ENCODE assay signal across 26 cellular contexts in genomic region chr11:37107415-37107814, GRCh38.
DNase-seq lines count a peak whose midpoint lies in the region; TF ChIP-seq lines count a peak whose summit lies in the region.
"Had no signal": no experiment of that assay in that cellular context is flagged by ENCODE, and none has a peak within 500 bp of the region (broad histone marks: within the 10 kb centered on the region; RNA-seq: fewer than 3 reads in every experiment).

No MANE protein-coding gene starts in this region.

- H3K79me2 ChIP-seq in DOHH2 (ENCODE audit: control insufficient read depth, low read length) = no peaks in the 10 kb centered on the region
- no peaks in the 10 kb centered on the region for H3K79me2 ChIP-seq in Loucy (ENCODE audit: insufficient read depth, low read length)
- H3K79me2 ChIP-seq: hepatocyte had no signal

- H3K27me3 ChIP-seq in DOHH2 (ENCODE audit: control insufficient read depth, low read length) (no peaks in the 10 kb centered on the region), Loucy (ENCODE audit: insufficient read depth, low read length, poor library complexity, severe bottlenecking) (no peaks in the 10 kb centered on the region)
- H3K27me3 ChIP-seq: adrenal gland, brain microvascular endothelial cell, colonic mucosa, hepatocyte, neutrophil had no signal

- peaks cover 2% of the 10 kb centered on the region for H3K9me3 Mint-ChIP-seq in nephron
- H3K9me3 Mint-ChIP-seq: activated B cell treated with CpG ODN at 0.5 μM for 24 hours had no signal

- no peaks in the 10 kb centered on the region for H3K36me3 Mint-ChIP-seq in nephron (ENCODE audit: low read depth)
- H3K36me3 Mint-ChIP-seq: CD4-positive, CD25-positive, alpha-beta regulatory T cell; memory B cell had no signal

- H3K27ac ChIP-seq in DOHH2 (ENCODE audit: low read depth, low read length) = no peak overlapping the region
- H3K27ac ChIP-seq: adrenal gland, brain microvascular endothelial cell, colonic mucosa, hepatocyte, neutrophil, psoas muscle had no signal

- no peaks in the 10 kb centered on the region for H3K4me1 ChIP-seq in DOHH2 (ENCODE audit: control insufficient read depth, low read length)
- H3K4me1 ChIP-seq in Loucy (ENCODE audit: insufficient read depth, low read length, poor library complexity, severe bottlenecking) = no peaks in the 10 kb centered on the region
- H3K4me1 ChIP-seq: adrenal gland, colonic mucosa, psoas muscle had no signal

- no peaks in the 10 kb centered on the region for H3K9me3 ChIP-seq in DOHH2 (ENCODE audit: control insufficient read depth, insufficient read depth, low read length)
- H3K9me3 ChIP-seq in Loucy (ENCODE audit: insufficient read depth, low read depth, low read length) = no peaks in the 10 kb centered on the region
- H3K9me3 ChIP-seq: adrenal gland, colonic mucosa, neutrophil, psoas muscle had no signal

- H3K4me1 Mint-ChIP-seq in nephron = peaks cover 48% of the 10 kb centered on the region
- H3K4me1 Mint-ChIP-seq: activated B cell treated with CpG ODN at 0.5 μM for 24 hours; CD4-positive, CD25-positive, alpha-beta regulatory T cell; memory B cell had no signal

- H3K36me3 ChIP-seq in DOHH2 (ENCODE audit: control insufficient read depth, low read length) (no peaks in the 10 kb centered on the region), Loucy (ENCODE audit: insufficient read depth, low read length) (no peaks in the 10 kb centered on the region)
- H3K36me3 ChIP-seq: adrenal gland, brain microvascular endothelial cell, colonic mucosa, neutrophil had no signal

- no peaks in the 10 kb centered on the region for H3F3A ChIP-seq in DOHH2 (ENCODE audit: control insufficient read depth, insufficient read depth)
- no peaks in the 10 kb centered on the region for H3F3A ChIP-seq in Loucy (ENCODE audit: low read depth)

- H3K4me3 Mint-ChIP-seq in nephron = no peak overlapping the region
- H3K4me3 Mint-ChIP-seq: activated B cell treated with CpG ODN at 0.5 μM for 24 hours; CD4-positive, CD25-positive, alpha-beta regulatory T cell; effector memory CD8-positive, alpha-beta T cell; memory B cell had no signal

- no peak overlapping the region for H3K4me2 ChIP-seq in DOHH2 (ENCODE audit: low read length)
- no peak overlapping the region for H3K4me2 ChIP-seq in Loucy (ENCODE audit: low read depth, low read length, poor library complexity, severe bottlenecking)
- H3K4me2 ChIP-seq: hepatocyte had no signal

- TF ChIP-seq CTCF in DOHH2 (IDR thresholded peaks at IDR 0.05; ENCODE audit: low read depth, low read length, poor library complexity, severe bottlenecking) (peak; percentile 20), Loucy (conservative IDR thresholded peaks at IDR 0.05; ENCODE audit: low read length) (peak; percentile 36), nephron (IDR thresholded peaks at IDR 0.05; ENCODE audit: unreplicated experiment in 3 of 3) (peak in 2 of 3 experiments; percentile 22 to 41)

- no peaks in the 10 kb centered on the region for H3K27me3 Mint-ChIP-seq in nephron (ENCODE audit: low read depth)
- H3K27me3 Mint-ChIP-seq: activated B cell treated with CpG ODN at 0.5 μM for 24 hours; CD4-positive, CD25-positive, alpha-beta regulatory T cell; effector memory CD8-positive, alpha-beta T cell; memory B cell had no signal

- no peaks in the 10 kb centered on the region for H3K9me2 ChIP-seq in DOHH2 (replicated peaks; ENCODE audit: control insufficient read depth, low read length)
- H3K9me2 ChIP-seq in Loucy (replicated peaks; ENCODE audit: low read depth, low read length) = no peaks in the 10 kb centered on the region

- H3K4me3 ChIP-seq in DOHH2 (ENCODE audit: low read length) (no peak overlapping the region), Loucy (ENCODE audit: low read length, poor library complexity, severe bottlenecking) (no peak overlapping the region)
- H3K4me3 ChIP-seq: adrenal gland, colonic mucosa, hepatocyte, psoas muscle had no signal

- no peak overlapping the region for H3K9ac ChIP-seq in Loucy (ENCODE audit: low read depth, low read length, poor library complexity, severe bottlenecking)

- H2AFZ ChIP-seq in Loucy (ENCODE audit: low read length) = no peak overlapping the region
- H2AFZ ChIP-seq: hepatocyte had no signal

- DNase-seq in SW480 (ENCODE audit: low spot score) (peak; percentile 3), T-helper 2 cell (no peak), NCI-H2107 treated with DMSO at 0.1 percent for 48 hours (lab: John Stamatoyannopoulos, UW; ENCODE audit: unreplicated experiment) (no peak), SIG-M5 (lab: John Stamatoyannopoulos, UW) (no peak)
- no peak for DNase-seq in activated CD4-positive, alpha-beta T cell treated with anti-CD3 and anti-CD28 coated beads for 48 hours
- DNase-seq: activated B cell treated with CpG ODN at 0.5 μM for 24 hours; activated CD4-positive, alpha-beta T cell treated with anti-CD3 and anti-CD28 coated beads, Interleukin-2, amount 50 U/mL, for 4 hours; activated naive CD4-positive, alpha-beta T cell treated with Interleukin-2 at 50 U/mL for 16 hours; adrenal gland; brain microvascular endothelial cell; CD4-positive, CD25-positive, alpha-beta regulatory T cell; colonic mucosa; effector memory CD8-positive, alpha-beta T cell; left cardiac atrium; NCI-H1417; NCI-H2029 treated with DMSO at 0.1 percent for 48 hours; NCI-H226; psoas muscle; stimulated activated naive CD4-positive, alpha-beta T cell; T1000 had no signal

- H4K20me1 ChIP-seq in DOHH2 (ENCODE audit: control insufficient read depth, insufficient read depth, low read depth, low read length) = no peaks in the 10 kb centered on the region
- H4K20me1 ChIP-seq in Loucy (ENCODE audit: insufficient read depth, low read length, poor library complexity, severe bottlenecking) = no peaks in the 10 kb centered on the region

- peak overlapping the region; percentile 60 to 83 (median 71) for H3K27ac Mint-ChIP-seq in nephron
- H3K27ac Mint-ChIP-seq: activated B cell treated with CpG ODN at 0.5 μM for 24 hours; CD4-positive, CD25-positive, alpha-beta regulatory T cell; effector memory CD8-positive, alpha-beta T cell; memory B cell had no signal
